ENCODE assay signal across 9 cellular contexts in the genomic region with DNA sequence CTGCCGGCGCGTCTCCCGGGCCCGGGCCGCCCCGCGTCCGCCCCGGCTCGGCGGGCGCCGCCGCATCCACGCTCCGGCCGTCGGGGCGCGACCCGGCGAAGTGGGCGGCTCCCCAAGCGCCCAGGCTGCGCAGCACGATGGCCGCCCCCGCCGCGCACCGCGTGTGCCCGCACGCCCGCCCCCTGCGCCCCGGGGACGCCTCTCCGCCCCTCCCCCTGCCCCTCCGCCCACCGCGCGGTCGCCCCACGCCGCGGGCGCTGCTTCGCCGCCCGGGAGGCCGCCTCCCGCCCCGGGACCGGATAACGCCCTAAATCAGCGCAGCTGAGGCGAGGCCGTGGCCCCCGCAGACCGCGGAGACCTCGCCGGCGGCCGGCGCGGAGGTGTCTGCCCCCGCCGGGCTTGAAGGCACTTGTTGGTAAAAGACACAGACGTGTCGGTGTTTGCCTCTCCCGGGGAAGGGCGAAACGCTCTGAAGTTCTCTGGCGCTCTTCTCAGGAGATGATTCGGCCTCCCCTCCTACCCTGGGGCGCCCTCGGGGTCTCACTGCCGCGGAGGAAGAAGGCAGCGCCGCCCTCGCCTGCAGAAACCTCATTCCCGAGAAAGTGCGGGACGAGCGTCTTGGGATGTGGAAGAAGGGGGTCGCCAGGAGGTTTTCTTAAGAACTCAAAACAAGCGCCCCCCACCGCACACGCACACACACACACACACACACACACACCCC. TPM values are rescaled to one million over a fixed set of nuclear protein-coding genes. Genes with fewer than 3 reads are reported as not detected.
A peak's percentile ranks its signal among the peaks of the same experiment; 100 is the strongest.
DNase-seq lines count a peak whose midpoint lies in the region; ATAC-seq and TF ChIP-seq lines count a peak whose summit lies in the region.
"Had no signal": no experiment of that assay in that cellular context is flagged by ENCODE, and none has a peak within 500 bp of the region (broad histone marks: within the 10 kb centered on the region; RNA-seq: fewer than 3 reads in every experiment).

A gene with protein sequence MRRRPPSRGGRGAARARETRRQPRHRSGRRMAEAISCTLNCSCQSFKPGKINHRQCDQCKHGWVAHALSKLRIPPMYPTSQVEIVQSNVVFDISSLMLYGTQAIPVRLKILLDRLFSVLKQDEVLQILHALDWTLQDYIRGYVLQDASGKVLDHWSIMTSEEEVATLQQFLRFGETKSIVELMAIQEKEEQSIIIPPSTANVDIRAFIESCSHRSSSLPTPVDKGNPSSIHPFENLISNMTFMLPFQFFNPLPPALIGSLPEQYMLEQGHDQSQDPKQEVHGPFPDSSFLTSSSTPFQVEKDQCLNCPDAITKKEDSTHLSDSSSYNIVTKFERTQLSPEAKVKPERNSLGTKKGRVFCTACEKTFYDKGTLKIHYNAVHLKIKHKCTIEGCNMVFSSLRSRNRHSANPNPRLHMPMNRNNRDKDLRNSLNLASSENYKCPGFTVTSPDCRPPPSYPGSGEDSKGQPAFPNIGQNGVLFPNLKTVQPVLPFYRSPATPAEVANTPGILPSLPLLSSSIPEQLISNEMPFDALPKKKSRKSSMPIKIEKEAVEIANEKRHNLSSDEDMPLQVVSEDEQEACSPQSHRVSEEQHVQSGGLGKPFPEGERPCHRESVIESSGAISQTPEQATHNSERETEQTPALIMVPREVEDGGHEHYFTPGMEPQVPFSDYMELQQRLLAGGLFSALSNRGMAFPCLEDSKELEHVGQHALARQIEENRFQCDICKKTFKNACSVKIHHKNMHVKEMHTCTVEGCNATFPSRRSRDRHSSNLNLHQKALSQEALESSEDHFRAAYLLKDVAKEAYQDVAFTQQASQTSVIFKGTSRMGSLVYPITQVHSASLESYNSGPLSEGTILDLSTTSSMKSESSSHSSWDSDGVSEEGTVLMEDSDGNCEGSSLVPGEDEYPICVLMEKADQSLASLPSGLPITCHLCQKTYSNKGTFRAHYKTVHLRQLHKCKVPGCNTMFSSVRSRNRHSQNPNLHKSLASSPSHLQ (minus strand): TSS at position 102 of the 721 bp plus-strand sequence. CDS start 36 bp downstream, at position 66.

- no peak within 1 kb of the TSS for H3K27ac Mint-ChIP-seq in activated naive CD4-positive, alpha-beta T cell treated with anti-CD3 and anti-CD28 coated beads for 36 hours

- TF ChIP-seq CTCF in colonic mucosa (IDR thresholded peaks at IDR 0.05) (no peak), transverse colon (IDR thresholded peaks at IDR 0.05) (no peak)

- H3K4me3 Mint-ChIP-seq in activated naive CD4-positive, alpha-beta T cell treated with anti-CD3 and anti-CD28 coated beads for 36 hours = peak within 1 kb of the TSS; percentile 55

- no peak for TF ChIP-seq POLR2A in transverse colon (IDR thresholded peaks at IDR 0.05)

- peaks cover 61% of the 10 kb centered on the region for H3K27me3 Mint-ChIP-seq in activated naive CD4-positive, alpha-beta T cell treated with anti-CD3 and anti-CD28 coated beads for 36 hours (ENCODE audit: low read depth)

- H3K9me3 Mint-ChIP-seq in activated naive CD4-positive, alpha-beta T cell treated with anti-CD3 and anti-CD28 coated beads for 36 hours = no peaks in the 10 kb centered on the region

- no peak within 1 kb of the TSS for H3K9ac ChIP-seq in colonic mucosa (ENCODE audit: low read depth in 2 of 2, low read length in 2 of 2)

- TF ChIP-seq EP300 in transverse colon (IDR thresholded peaks at IDR 0.05; ENCODE audit: low read depth) = no peak

- H3K36me3 ChIP-seq in colonic mucosa = no peaks in the 10 kb centered on the region
- H3K36me3 ChIP-seq in transverse colon = no peaks in the 10 kb centered on the region

- H3K4me1 Mint-ChIP-seq in activated naive CD4-positive, alpha-beta T cell treated with anti-CD3 and anti-CD28 coated beads for 36 hours (ENCODE audit: low read depth) = peaks cover 7% of the 10 kb centered on the region

- H3K9me3 ChIP-seq in colonic mucosa = no peaks in the 10 kb centered on the region
- H3K9me3 ChIP-seq in transverse colon = no peaks in the 10 kb centered on the region

- no peak for DNase-seq in activated naive CD4-positive, alpha-beta T cell treated with anti-CD3 and anti-CD28 coated beads for 36 hours
- DNase-seq in activated naive CD4-positive, alpha-beta T cell treated with Interleukin-2 at 50 U/mL for 16 hours = no peak
- DNase-seq in colonic mucosa = no peak
- peak; percentile 25 to 61 for DNase-seq in lung microvascular endothelial cell (ENCODE audit: low read depth in 2 of 2)
- DNase-seq in transverse colon = no peak
- no peak for DNase-seq in activated CD4-positive, CD25-positive, alpha-beta regulatory T cell (lab: John Stamatoyannopoulos, UW)
- no peak for DNase-seq in amygdala (lab: John Stamatoyannopoulos, UW)

- H3K27me3 ChIP-seq in colonic mucosa (peaks cover 37% of the 10 kb centered on the region), transverse colon (peaks cover 79% of the 10 kb centered on the region)

- H3K4me3 ChIP-seq in colonic mucosa (peak within 1 kb of the TSS; percentile 10), transverse colon (peak within 1 kb of the TSS; percentile 7 to 51 (median 22))

- in situ Hi-C loops in transverse colon (cut with MboI; ENCODE audit: low pct_ligation_motif_present in 1 of 4, low pct_unique_long_range_greater_than_20kb in 1 of 4, low sequenced_read_pairs in 3 of 4) = no loop called here

- 24% methylated on average over 64 of the region's 93 CpGs; no CpG with 5 or more reads in 1 of the 2 donors for WGBS in transverse colon (ENCODE audit: low coverage in 1 of 2), 2 donors

- intact Hi-C loops in activated naive CD4-positive, alpha-beta T cell treated with anti-CD3 and anti-CD28 coated beads for 36 hours (cut with micrococcal nuclease) = no loop called here
- intact Hi-C loops in colonic mucosa (cut with DNase I) (no loop called here), transverse colon (cut with DNase I; ENCODE audit: low total_unique reads) (no loop called here)

- no peaks in the 10 kb centered on the region for H3K4me1 ChIP-seq in colonic mucosa
- H3K4me1 ChIP-seq in transverse colon = peaks cover 0 to 11% (median 9%) of the 10 kb centered on the region in 4 donors

- H3K36me3 Mint-ChIP-seq in activated naive CD4-positive, alpha-beta T cell treated with anti-CD3 and anti-CD28 coated beads for 36 hours (ENCODE audit: low read depth) = no peaks in the 10 kb centered on the region

- no peak for ATAC-seq in GM18858 (IDR thresholded peaks at IDR 0.05; ENCODE audit: unreplicated experiment)

- CTCF ChIA-PET in activated naive CD4-positive, alpha-beta T cell treated with anti-CD3 and anti-CD28 coated beads for 36 hours (lab: Charles Lee) = no interaction called here

- H3K27ac ChIP-seq in colonic mucosa = no peak within 1 kb of the TSS
- no peak within 1 kb of the TSS for H3K27ac ChIP-seq in transverse colon

RNA-seq across cellular contexts. Expression of the gene that starts here (rescaled TPM):
- not detected for total RNA-seq in activated naive CD4-positive, alpha-beta T cell treated with anti-CD3 and anti-CD28 coated beads for 36 hours
- total RNA-seq in colonic mucosa (not detected), lung microvascular endothelial cell (1.2 and 2.2 TPM in 2 replicates), transverse colon (not detected)
- total RNA-seq: T-helper 2 cell treated with Interferon-gamma antibody and Interleukin-4, amounts not matched to agents 100 ng/mL and 5 ng/mL, for 36 hours had no signal

Comparison
In these comparisons a context has a peak if more than half of its experiments do, and no peak if none do; other contexts are left out.
1. DNase-seq: peak in lung microvascular endothelial cell (2 of 2); none in activated naive CD4-positive, alpha-beta T cell treated with anti-CD3 and anti-CD28 coated beads for 36 hours (single experiment), activated naive CD4-positive, alpha-beta T cell treated with Interleukin-2 at 50 U/mL for 16 hours (single experiment), colonic mucosa (single experiment), transverse colon (single experiment), activated CD4-positive, CD25-positive, alpha-beta regulatory T cell (0 of 4) and amygdala (0 of 56).